In the genomic region with DNA sequence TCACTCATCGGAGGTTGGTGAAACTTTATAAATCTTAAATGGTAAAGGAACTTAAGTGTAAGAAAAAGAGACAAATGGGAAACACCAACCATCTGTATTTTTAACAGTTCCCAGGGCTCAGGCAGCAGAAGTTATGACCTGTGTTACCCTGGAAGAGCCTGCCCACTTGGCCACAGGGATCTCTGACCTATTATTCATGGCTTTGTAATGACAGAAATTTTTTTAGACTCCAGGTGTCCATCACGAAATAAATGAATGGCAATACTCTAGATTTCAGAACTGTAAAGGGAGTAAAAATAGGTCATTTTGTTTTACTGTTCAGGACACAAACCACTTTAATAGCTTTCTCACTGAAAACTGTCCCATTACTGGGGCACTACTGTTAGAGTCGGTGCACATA, we compare ENCODE assay signal across 18 cellular contexts.
DNase-seq lines count a peak whose midpoint lies in the region; ATAC-seq and TF ChIP-seq lines count a peak whose summit lies in the region.
"Had no signal": no experiment of that assay in that cellular context is flagged by ENCODE, and none has a peak within 500 bp of the region (broad histone marks: within the 10 kb centered on the region; RNA-seq: fewer than 3 reads in every experiment).

No MANE protein-coding gene starts in this region.

- DNase-seq in M059J (ENCODE audit: low read depth) (peak; percentile 80), glomerular visceral epithelial cell (ENCODE audit: extremely low spot score) (peak; percentile 26), nephron progenitor cell (no peak)
- DNase-seq in T-helper 2 cell treated with Interferon-gamma antibody and Interleukin-4, amounts not matched to agents 5 μg/mL and 100 μg/mL, for 36 hours (ENCODE audit: low spot score) = no peak
- DNase-seq: BE2C; C1 segment of cervical spinal cord; CD4-positive, CD25-positive, alpha-beta regulatory T cell; CD8-positive, alpha-beta memory T cell; COR-L47; DMS 273 treated with DMSO at 0.1 percent for 48 hours; DMS53; DND-41; EL; GM23248; IMR-90 had no signal

- no peak overlapping the region for H3K4me3 Mint-ChIP-seq in nephron progenitor cell
- H3K4me3 Mint-ChIP-seq in T-helper 2 cell treated with Interferon-gamma antibody and Interleukin-4, amounts not matched to agents 5 μg/mL and 100 μg/mL, for 36 hours = no peak overlapping the region
- H3K4me3 Mint-ChIP-seq: CD4-positive, CD25-positive, alpha-beta regulatory T cell; CD8-positive, alpha-beta memory T cell had no signal

- H3K9me3 Mint-ChIP-seq in nephron progenitor cell = no peaks in the 10 kb centered on the region
- H3K9me3 Mint-ChIP-seq in T-helper 2 cell treated with Interferon-gamma antibody and Interleukin-4, amounts not matched to agents 5 μg/mL and 100 μg/mL, for 36 hours = no peaks in the 10 kb centered on the region
- H3K9me3 Mint-ChIP-seq: CD4-positive, CD25-positive, alpha-beta regulatory T cell; CD8-positive, alpha-beta memory T cell had no signal

- H3K4me1 Mint-ChIP-seq in nephron progenitor cell = peaks cover 34% of the 10 kb centered on the region
- no peaks in the 10 kb centered on the region for H3K4me1 Mint-ChIP-seq in T-helper 2 cell treated with Interferon-gamma antibody and Interleukin-4, amounts not matched to agents 5 μg/mL and 100 μg/mL, for 36 hours (ENCODE audit: low read depth)
- H3K4me1 Mint-ChIP-seq: CD4-positive, CD25-positive, alpha-beta regulatory T cell; CD8-positive, alpha-beta memory T cell had no signal

- no peak for TF ChIP-seq CTCF in nephron progenitor cell (IDR thresholded peaks at IDR 0.05)

- H3K36me3 Mint-ChIP-seq in nephron progenitor cell (ENCODE audit: low read depth) = no peaks in the 10 kb centered on the region
- no peaks in the 10 kb centered on the region for H3K36me3 Mint-ChIP-seq in T-helper 2 cell treated with Interferon-gamma antibody and Interleukin-4, amounts not matched to agents 5 μg/mL and 100 μg/mL, for 36 hours (ENCODE audit: low read depth)

- H3K27ac Mint-ChIP-seq in nephron progenitor cell = peak overlapping the region; percentile 61
- H3K27ac Mint-ChIP-seq in T-helper 2 cell treated with Interferon-gamma antibody and Interleukin-4, amounts not matched to agents 5 μg/mL and 100 μg/mL, for 36 hours = no peak overlapping the region

- H3K27me3 Mint-ChIP-seq in nephron progenitor cell (ENCODE audit: low read depth, poor library complexity) = peaks cover 2% of the 10 kb centered on the region
- no peaks in the 10 kb centered on the region for H3K27me3 Mint-ChIP-seq in T-helper 2 cell treated with Interferon-gamma antibody and Interleukin-4, amounts not matched to agents 5 μg/mL and 100 μg/mL, for 36 hours (ENCODE audit: low read depth)
- H3K27me3 Mint-ChIP-seq: CD4-positive, CD25-positive, alpha-beta regulatory T cell; CD8-positive, alpha-beta memory T cell had no signal

- ATAC-seq in HG02884 (IDR thresholded peaks at IDR 0.05; ENCODE audit: unreplicated experiment) (no peak), GM19455 (IDR thresholded peaks at IDR 0.05; ENCODE audit: unreplicated experiment) (no peak)
- ATAC-seq: GM12878 had no signal

Comparison
In these comparisons a context has a peak if more than half of its experiments do, and no peak if none do; other contexts are left out.
1. DNase-seq: peak in M059J (single experiment) and glomerular visceral epithelial cell (single experiment); none in nephron progenitor cell (single experiment) and T-helper 2 cell treated with Interferon-gamma antibody and Interleukin-4, amounts not matched to agents 5 μg/mL and 100 μg/mL, for 36 hours (single experiment).